In genomic region chr2:121886059-121886458, GRCh38 we compare ENCODE assay signal across 32 cellular contexts.
"Had no signal": no experiment of that assay in that cellular context is flagged by ENCODE, and none has a peak within 500 bp of the region (broad histone marks: within the 10 kb centered on the region; RNA-seq: fewer than 3 reads in every experiment).

No MANE protein-coding gene starts in this region.

- FAIRE-seq: frontal cortex had no signal

- H3K27ac ChIP-seq: ascending aorta, breast epithelium, coronary artery, dorsolateral prefrontal cortex had no signal

- H3K4me3 Mint-ChIP-seq: activated CD4-positive, alpha-beta memory T cell treated with anti-CD3 and anti-CD28 coated beads for 36 hours; activated CD4-positive, alpha-beta T cell treated with anti-CD3 and anti-CD28 coated beads for 36 hours; activated CD4-positive, alpha-beta T cell treated with anti-CD3 and anti-CD28 coated beads, Interleukin-2, amount 10 ng/mL, durations not matched to agents 24 days and 14 days; activated CD8-positive, alpha-beta memory T cell treated with anti-CD3 and anti-CD28 coated beads, Interleukin-2, amount 10 ng/mL, durations not matched to agents 7 days and 5 days; activated CD8-positive, alpha-beta T cell treated with anti-CD3 and anti-CD28 coated beads, Interleukin-2, amount 10 ng/mL, durations not matched to agents 7 days and 5 days; activated naive CD4-positive, alpha-beta T cell treated with anti-CD3 and anti-CD28 coated beads, Interleukin-2, amount 10 ng/mL, durations not matched to agents 7 days and 5 days; activated naive CD8-positive, alpha-beta T cell treated with anti-CD3 and anti-CD28 coated beads, Interleukin-2, amount 10 ng/mL, durations not matched to agents 7 days and 5 days; activated T-helper 1 cell treated with anti-CD3 and anti-CD28 coated beads, Interleukin-12 subunit alpha, Interleukin-12 subunit beta, Interleukin-2, Interleukin-4 antibody, amounts not matched to agents 30 ng/mL and 10 ng/mL and 1 ng/mL, durations not matched to agents 14 hours and 24 hours and 36 hours; brain; central memory CD8-positive, alpha-beta T cell; dendritic cell treated with granulocyte-macrophage colony-stimulating factor and Interleukin-4, amounts not matched to agents 40 ng/mL and 50 ng/mL, for 4 days; endodermal cell; T-helper 17 cell; T-helper 2 cell treated with Interferon-gamma antibody and Interleukin-4, amounts not matched to agents 5 μg/mL and 100 μg/mL, for 36 hours had no signal

- H3K36me3 ChIP-seq: ascending aorta, breast epithelium had no signal

- DNase-seq: activated CD4-positive, alpha-beta memory T cell treated with anti-CD3 and anti-CD28 coated beads for 36 hours; activated CD4-positive, alpha-beta T cell treated with anti-CD3 and anti-CD28 coated beads for 36 hours; activated CD4-positive, alpha-beta T cell treated with anti-CD3 and anti-CD28 coated beads, Interleukin-2, amount 10 ng/mL, durations not matched to agents 24 days and 14 days; activated CD4-positive, CD25-positive, alpha-beta regulatory T cell; activated CD4-positive, CD25-positive, alpha-beta regulatory T cell treated with anti-CD3 and anti-CD28 coated beads, Interleukin-2, amount 50 U/mL, for 72 hours; activated CD8-positive, alpha-beta memory T cell treated with anti-CD3 and anti-CD28 coated beads, Interleukin-2, amount 10 ng/mL, durations not matched to agents 7 days and 5 days; activated CD8-positive, alpha-beta memory T cell treated with anti-CD3 and anti-CD28 coated beads, Interleukin-2, amount 50 U/mL, for 4 hours; activated CD8-positive, alpha-beta T cell treated with anti-CD3 and anti-CD28 coated beads, Interleukin-2, amount 10 ng/mL, durations not matched to agents 7 days and 5 days; activated effector memory CD4-positive, alpha-beta T cell treated with anti-CD3 and anti-CD28 coated beads, Interleukin-2, amount 50 U/mL, for 16 hours; activated naive CD4-positive, alpha-beta T cell treated with anti-CD3 and anti-CD28 coated beads, Interleukin-2, amount 10 ng/mL, durations not matched to agents 7 days and 5 days; activated naive CD8-positive, alpha-beta T cell treated with anti-CD3 and anti-CD28 coated beads, Interleukin-2, amount 10 ng/mL, durations not matched to agents 7 days and 5 days; activated T-cell treated with anti-CD3 and anti-CD28 coated beads, Interleukin-2, amount 50 U/mL, for 1 hour; activated T-cell treated with anti-CD3 and anti-CD28 coated beads, Interleukin-2, amount 50 U/mL, for 48 hours; dorsolateral prefrontal cortex; effector memory CD4-positive, alpha-beta T cell; endodermal cell; foreskin fibroblast; T-helper 1 cell; T-helper 17 cell; T1000 had no signal

- H3K36me3 Mint-ChIP-seq: activated CD4-positive, alpha-beta memory T cell treated with anti-CD3 and anti-CD28 coated beads for 36 hours; activated CD8-positive, alpha-beta memory T cell treated with anti-CD3 and anti-CD28 coated beads, Interleukin-2, amount 10 ng/mL, durations not matched to agents 7 days and 5 days; activated naive CD4-positive, alpha-beta T cell treated with anti-CD3 and anti-CD28 coated beads, Interleukin-2, amount 10 ng/mL, durations not matched to agents 7 days and 5 days; activated naive CD4-positive, alpha-beta T cell treated with anti-CD3 and anti-CD28 coated beads, Interleukin-2, amount 50 U/mL, for 72 hours; activated naive CD8-positive, alpha-beta T cell treated with anti-CD3 and anti-CD28 coated beads, Interleukin-2, amount 10 ng/mL, durations not matched to agents 7 days and 5 days; brain had no signal

- H3K4me1 ChIP-seq: ascending aorta, breast epithelium had no signal

- H3K27ac Mint-ChIP-seq: activated CD4-positive, alpha-beta memory T cell treated with anti-CD3 and anti-CD28 coated beads for 36 hours; activated CD4-positive, alpha-beta T cell treated with anti-CD3 and anti-CD28 coated beads for 36 hours; activated CD4-positive, alpha-beta T cell treated with anti-CD3 and anti-CD28 coated beads, Interleukin-2, amount 10 ng/mL, durations not matched to agents 24 days and 14 days; activated CD8-positive, alpha-beta memory T cell treated with anti-CD3 and anti-CD28 coated beads, Interleukin-2, amount 10 ng/mL, durations not matched to agents 7 days and 5 days; activated CD8-positive, alpha-beta T cell treated with anti-CD3 and anti-CD28 coated beads, Interleukin-2, amount 10 ng/mL, durations not matched to agents 7 days and 5 days; activated naive CD4-positive, alpha-beta T cell treated with anti-CD3 and anti-CD28 coated beads, Interleukin-2, amount 10 ng/mL, durations not matched to agents 7 days and 5 days; activated naive CD4-positive, alpha-beta T cell treated with anti-CD3 and anti-CD28 coated beads, Interleukin-2, amount 50 U/mL, for 72 hours; activated naive CD8-positive, alpha-beta T cell treated with anti-CD3 and anti-CD28 coated beads, Interleukin-2, amount 10 ng/mL, durations not matched to agents 7 days and 5 days; activated T-helper 1 cell treated with anti-CD3 and anti-CD28 coated beads, Interleukin-12 subunit alpha, Interleukin-12 subunit beta, Interleukin-2, Interleukin-4 antibody, amounts not matched to agents 30 ng/mL and 10 ng/mL and 1 ng/mL, durations not matched to agents 14 hours and 24 hours and 36 hours; activated T-helper 2 cell treated with anti-CD3 and anti-CD28 coated beads, Interferon-gamma antibody, Interleukin-2, Interleukin-4, amounts not matched to agents 10 μg/mL and 5 μg/mL and 100 μg/mL, durations not matched to agents 14 hours and 24 hours and 36 hours; dendritic cell treated with granulocyte-macrophage colony-stimulating factor and Interleukin-4, amounts not matched to agents 40 ng/mL and 50 ng/mL, for 4 days; endodermal cell; T-helper 17 cell; T-helper 2 cell treated with Interferon-gamma antibody and Interleukin-4, amounts not matched to agents 5 μg/mL and 100 μg/mL, for 36 hours had no signal

- H3K27me3 ChIP-seq: ascending aorta, dorsolateral prefrontal cortex had no signal

- H3K9me3 ChIP-seq: ascending aorta, breast epithelium had no signal

- H3K9me3 Mint-ChIP-seq: activated CD4-positive, alpha-beta memory T cell treated with anti-CD3 and anti-CD28 coated beads for 36 hours; activated CD4-positive, alpha-beta T cell treated with anti-CD3 and anti-CD28 coated beads, Interleukin-2, amount 10 ng/mL, durations not matched to agents 24 days and 14 days; activated naive CD4-positive, alpha-beta T cell treated with anti-CD3 and anti-CD28 coated beads, Interleukin-2, amount 10 ng/mL, durations not matched to agents 7 days and 5 days; activated naive CD4-positive, alpha-beta T cell treated with anti-CD3 and anti-CD28 coated beads, Interleukin-2, amount 50 U/mL, for 72 hours; activated naive CD8-positive, alpha-beta T cell treated with anti-CD3 and anti-CD28 coated beads, Interleukin-2, amount 10 ng/mL, durations not matched to agents 7 days and 5 days; activated T-helper 1 cell treated with anti-CD3 and anti-CD28 coated beads, Interleukin-12 subunit alpha, Interleukin-12 subunit beta, Interleukin-2, Interleukin-4 antibody, amounts not matched to agents 30 ng/mL and 10 ng/mL and 1 ng/mL, durations not matched to agents 14 hours and 24 hours and 36 hours; activated T-helper 2 cell treated with anti-CD3 and anti-CD28 coated beads, Interferon-gamma antibody, Interleukin-2, Interleukin-4, amounts not matched to agents 10 μg/mL and 5 μg/mL and 100 μg/mL, durations not matched to agents 14 hours and 24 hours and 36 hours; central memory CD8-positive, alpha-beta T cell; dendritic cell treated with granulocyte-macrophage colony-stimulating factor and Interleukin-4, amounts not matched to agents 40 ng/mL and 50 ng/mL, for 4 days; endodermal cell; T-helper 2 cell treated with Interferon-gamma antibody and Interleukin-4, amounts not matched to agents 5 μg/mL and 100 μg/mL, for 36 hours had no signal

- H3K4me1 Mint-ChIP-seq: activated CD4-positive, alpha-beta T cell treated with anti-CD3 and anti-CD28 coated beads for 36 hours; activated CD8-positive, alpha-beta memory T cell treated with anti-CD3 and anti-CD28 coated beads, Interleukin-2, amount 10 ng/mL, durations not matched to agents 7 days and 5 days; activated naive CD4-positive, alpha-beta T cell treated with anti-CD3 and anti-CD28 coated beads, Interleukin-2, amount 10 ng/mL, durations not matched to agents 7 days and 5 days; activated naive CD8-positive, alpha-beta T cell treated with anti-CD3 and anti-CD28 coated beads, Interleukin-2, amount 10 ng/mL, durations not matched to agents 7 days and 5 days; central memory CD8-positive, alpha-beta T cell; endodermal cell; T-helper 17 cell had no signal

- H3K27me3 Mint-ChIP-seq: activated CD4-positive, alpha-beta T cell treated with anti-CD3 and anti-CD28 coated beads, Interleukin-2, amount 10 ng/mL, durations not matched to agents 24 days and 14 days had no signal

- H3K4me3 ChIP-seq: ascending aorta, breast epithelium, coronary artery, dorsolateral prefrontal cortex had no signal

- ATAC-seq: activated CD4-positive, alpha-beta T cell treated with anti-CD3 and anti-CD28 coated beads for 36 hours; activated CD8-positive, alpha-beta memory T cell treated with anti-CD3 and anti-CD28 coated beads, Interleukin-2, amount 10 ng/mL, durations not matched to agents 7 days and 5 days; activated CD8-positive, alpha-beta T cell treated with anti-CD3 and anti-CD28 coated beads, Interleukin-2, amount 10 ng/mL, durations not matched to agents 7 days and 5 days; activated naive CD4-positive, alpha-beta T cell treated with anti-CD3 and anti-CD28 coated beads, Interleukin-2, amount 50 U/mL, for 72 hours; esophagus mucosa; T-helper 17 cell had no signal
